ENCODE assay signal across 15 cellular contexts in the genomic region with DNA sequence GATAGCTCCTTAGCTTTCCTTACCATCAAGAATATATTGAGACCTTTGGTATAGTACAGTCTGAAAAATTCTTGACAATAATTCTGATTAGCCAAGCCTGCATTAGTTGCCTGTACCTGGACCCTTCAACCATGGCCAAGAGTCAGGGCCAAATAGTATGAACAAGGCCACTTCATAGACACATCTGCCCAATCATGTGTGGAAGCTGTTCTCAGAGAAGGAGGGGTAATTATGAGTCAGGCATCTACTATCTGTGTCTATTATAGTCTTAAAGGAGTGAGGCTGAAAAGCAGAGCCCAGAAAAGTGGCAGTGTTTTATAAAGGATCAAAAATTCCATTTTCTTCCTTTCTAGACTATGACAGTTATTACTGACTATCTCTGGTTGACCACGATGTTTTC. TPM values are rescaled to one million over a fixed set of nuclear protein-coding genes. Genes with fewer than 3 reads are reported as not detected.
DNase-seq lines count a peak whose midpoint lies in the region; TF ChIP-seq lines count a peak whose summit lies in the region.
"Had no signal": no experiment of that assay in that cellular context is flagged by ENCODE, and none has a peak within 500 bp of the region (broad histone marks: within the 10 kb centered on the region; RNA-seq: fewer than 3 reads in every experiment).

No MANE protein-coding gene starts in this region.

- intact Hi-C loops in stomach (cut with DNase I; ENCODE audit: low total_unique reads): no loop called here

- H3K4me3 ChIP-seq in brain microvascular endothelial cell (ENCODE audit: low read depth, low read length): no peak overlapping the region
- H3K4me3 ChIP-seq in stomach: no peak overlapping the region
- H3K4me3 ChIP-seq: GM12878 had no signal

- no peaks in the 10 kb centered on the region for H3K9me3 Mint-ChIP-seq in type B pancreatic cell

- no peak for TF ChIP-seq CTCF in brain microvascular endothelial cell (IDR thresholded peaks at IDR 0.05; ENCODE audit: low read depth, low read length, missing control alignments)
- TF ChIP-seq CTCF in stomach (IDR thresholded peaks at IDR 0.05): no peak
- TF ChIP-seq CTCF in type B pancreatic cell (conservative IDR thresholded peaks at IDR 0.05): no peak

- no peaks in the 10 kb centered on the region for H3K4me1 Mint-ChIP-seq in type B pancreatic cell (ENCODE audit: unreplicated experiment)

- H3K27ac Mint-ChIP-seq in type B pancreatic cell: no peak overlapping the region
- H3K27ac Mint-ChIP-seq: CD14-positive monocyte; CD8-positive, alpha-beta T cell had no signal

- TF ChIP-seq EP300 in stomach (IDR thresholded peaks at IDR 0.05): no peak

- no peak for TF ChIP-seq POLR2A in stomach (IDR thresholded peaks at IDR 0.05)

- H3K36me3 ChIP-seq in brain microvascular endothelial cell (replicated peaks) (no peaks in the 10 kb centered on the region), stomach (no peaks in the 10 kb centered on the region)

- peaks cover 31% of the 10 kb centered on the region for H3K27me3 Mint-ChIP-seq in type B pancreatic cell

- H3K4me3 Mint-ChIP-seq in type B pancreatic cell: no peak overlapping the region
- H3K4me3 Mint-ChIP-seq: CD14-positive monocyte; CD8-positive, alpha-beta T cell had no signal

- 53 to 83% (median 69%) methylated on average over 1 of the region's 1 CpG for WGBS in stomach, 5 donors

- H3K9me3 ChIP-seq in stomach: no peaks in the 10 kb centered on the region
- H3K9me3 ChIP-seq: Caco-2 had no signal

- in situ Hi-C loops in brain microvascular endothelial cell (cut with HindIII; ENCODE audit: low pct_ligation_motif_present, low sequenced_read_pairs): no loop called here

- no peak overlapping the region for H3K27ac ChIP-seq in brain microvascular endothelial cell
- H3K27ac ChIP-seq in stomach: no peak overlapping the region
- H3K27ac ChIP-seq: 22Rv1 had no signal

- H3K36me3 Mint-ChIP-seq in type B pancreatic cell: no peaks in the 10 kb centered on the region
- H3K36me3 Mint-ChIP-seq: CD8-positive, alpha-beta T cell had no signal

- DNase-seq in DMS53 (lab: John Stamatoyannopoulos, UW) (peak; percentile 4), DMS53 treated with DMSO at 0.1 percent for 48 hours (lab: John Stamatoyannopoulos, UW; ENCODE audit: unreplicated experiment) (no peak), brain microvascular endothelial cell (peak; percentile 42), kidney glomerular epithelial cell (lab: John Stamatoyannopoulos, UW) (peak; percentile 33), stomach (no peak), type B pancreatic cell (ENCODE audit: extremely low spot score, unreplicated experiment) (no peak), NCI-H526 (lab: John Stamatoyannopoulos, UW) (no peak)
- DNase-seq: Caco-2; CD8-positive, alpha-beta T cell; HCEC 1CT had no signal

- H3K27me3 ChIP-seq in brain microvascular endothelial cell (replicated peaks): no peaks in the 10 kb centered on the region
- H3K27me3 ChIP-seq in stomach: peaks cover 0 to 14% (median 7%) of the 10 kb centered on the region in 3 donors

- H3K4me1 ChIP-seq in stomach: peaks cover 0 to 5% (median 3%) of the 10 kb centered on the region in 4 donors
- H3K4me1 ChIP-seq: Caco-2 had no signal

RNA-seq across cellular contexts. Expression of a gene that starts 5.1 kb away (rescaled TPM):
- total RNA-seq in stomach (100 to 1,000 TPM in 1 of 5 donors, 10 to 100 TPM in 2, 1 to 10 TPM in 2; 1.3 to 109 (median 11.7) TPM), type B pancreatic cell (ENCODE audit: low replicate concordance) (11.3 and 53.5 TPM in 2 replicates)
- 1 to 10 TPM in 1 of 3 donors, under 1 TPM in 2; 0.48 to 2.0 (median 0.81) TPM for polyA plus RNA-seq in stomach
- total RNA-seq: A673; CD8-positive, alpha-beta T cell; GM12878; H4 had no signal
- polyA plus RNA-seq: CD14-positive monocyte had no signal

Comparison
In these comparisons a context has a peak if more than half of its experiments do, and no peak if none do; other contexts are left out.
1. DNase-seq: peak in DMS53 (single experiment), brain microvascular endothelial cell (single experiment) and kidney glomerular epithelial cell (single experiment); none in DMS53 treated with DMSO at 0.1 percent for 48 hours (single experiment), stomach (single experiment), type B pancreatic cell (single experiment) and NCI-H526 (0 of 2).